Comparison of ENCODE assay signal across 1 cellular context in the genomic region with DNA sequence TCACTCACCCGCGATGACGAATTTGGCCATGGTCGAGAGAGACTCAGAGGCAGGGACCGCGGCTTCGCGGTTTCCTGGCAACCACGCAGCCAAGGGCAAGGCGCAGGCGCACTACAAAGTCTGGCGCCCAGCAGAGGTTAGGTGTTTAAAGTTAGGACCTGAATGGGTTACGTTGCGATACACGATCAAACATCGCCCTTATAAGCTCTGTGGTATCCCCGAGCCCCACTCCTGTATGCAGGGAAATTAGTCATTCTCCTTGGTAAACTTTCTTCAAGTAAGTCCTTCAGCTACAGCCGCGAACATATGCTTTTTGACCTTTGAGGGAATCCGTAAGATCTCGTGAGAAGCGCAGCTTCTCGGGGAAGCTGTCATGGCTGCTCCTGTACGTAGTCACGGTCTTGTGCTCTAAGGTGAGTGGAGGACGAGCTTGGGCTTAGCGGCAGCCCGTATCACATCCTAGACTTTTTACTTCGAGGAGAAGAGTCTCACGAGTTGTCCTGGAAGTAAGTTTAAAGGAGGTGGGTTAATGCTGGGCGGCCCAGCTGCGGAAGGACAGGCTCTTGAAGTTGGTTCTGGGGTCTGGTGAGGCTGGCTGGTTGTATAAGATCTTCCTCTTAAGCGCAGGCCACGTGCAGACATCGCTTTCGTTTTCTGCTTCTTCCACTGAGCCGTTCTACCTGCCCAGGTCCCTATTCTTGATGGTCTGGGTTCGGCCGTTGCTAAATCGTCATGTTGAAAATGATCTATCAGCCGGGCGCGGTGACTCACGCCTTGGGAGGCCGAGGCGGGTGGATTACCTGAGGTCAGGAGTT.
TF ChIP-seq lines count a peak whose summit lies in the region.

A gene (plus strand): TSS at position 365 of the 815 bp plus-strand sequence. CDS start 1,088 bp downstream, outside the sequence.
A gene (minus strand): TSS at position 87 of the 815 bp plus-strand sequence. CDS start 57 bp downstream, at position 30.

TF ChIP-seq in K562, 482 proteins besides CTCF, POLR2A, EP300 and RAD21 (continued from another document):
- no peak for TF ChIP-seq ZNF583 (CRISPR knock-in tag; IDR thresholded peaks at IDR 0.05)
- no peak for TF ChIP-seq NR1H2 (CRISPR knock-in tag; IDR thresholded peaks at IDR 0.05)
- no peak for TF ChIP-seq MEF2A (IDR thresholded peaks at IDR 0.05; ENCODE audit: control insufficient read depth, low read depth, low read length)
- TF ChIP-seq, protein P1, sequence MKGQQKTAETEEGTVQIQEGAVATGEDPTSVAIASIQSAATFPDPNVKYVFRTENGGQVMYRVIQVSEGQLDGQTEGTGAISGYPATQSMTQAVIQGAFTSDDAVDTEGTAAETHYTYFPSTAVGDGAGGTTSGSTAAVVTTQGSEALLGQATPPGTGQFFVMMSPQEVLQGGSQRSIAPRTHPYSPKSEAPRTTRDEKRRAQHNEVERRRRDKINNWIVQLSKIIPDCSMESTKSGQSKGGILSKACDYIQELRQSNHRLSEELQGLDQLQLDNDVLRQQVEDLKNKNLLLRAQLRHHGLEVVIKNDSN (CRISPR knock-in tag; IDR thresholded peaks at IDR 0.05): no peak; the same call in 1 of the 2 replicates
- TF ChIP-seq BRF1 (IDR thresholded peaks at IDR 0.05; ENCODE audit: borderline replicate concordance, extremely low read depth, insufficient read length): no peak
- TF ChIP-seq, protein P2, sequence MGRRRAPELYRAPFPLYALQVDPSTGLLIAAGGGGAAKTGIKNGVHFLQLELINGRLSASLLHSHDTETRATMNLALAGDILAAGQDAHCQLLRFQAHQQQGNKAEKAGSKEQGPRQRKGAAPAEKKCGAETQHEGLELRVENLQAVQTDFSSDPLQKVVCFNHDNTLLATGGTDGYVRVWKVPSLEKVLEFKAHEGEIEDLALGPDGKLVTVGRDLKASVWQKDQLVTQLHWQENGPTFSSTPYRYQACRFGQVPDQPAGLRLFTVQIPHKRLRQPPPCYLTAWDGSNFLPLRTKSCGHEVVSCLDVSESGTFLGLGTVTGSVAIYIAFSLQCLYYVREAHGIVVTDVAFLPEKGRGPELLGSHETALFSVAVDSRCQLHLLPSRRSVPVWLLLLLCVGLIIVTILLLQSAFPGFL (CRISPR knock-in tag; IDR thresholded peaks at IDR 0.05): no peak
- TF ChIP-seq, protein P3, sequence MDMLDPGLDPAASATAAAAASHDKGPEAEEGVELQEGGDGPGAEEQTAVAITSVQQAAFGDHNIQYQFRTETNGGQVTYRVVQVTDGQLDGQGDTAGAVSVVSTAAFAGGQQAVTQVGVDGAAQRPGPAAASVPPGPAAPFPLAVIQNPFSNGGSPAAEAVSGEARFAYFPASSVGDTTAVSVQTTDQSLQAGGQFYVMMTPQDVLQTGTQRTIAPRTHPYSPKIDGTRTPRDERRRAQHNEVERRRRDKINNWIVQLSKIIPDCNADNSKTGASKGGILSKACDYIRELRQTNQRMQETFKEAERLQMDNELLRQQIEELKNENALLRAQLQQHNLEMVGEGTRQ (CRISPR knock-in tag; IDR thresholded peaks at IDR 0.05): no peak
- no peak for TF ChIP-seq BDP1 (IDR thresholded peaks at IDR 0.05; ENCODE audit: insufficient read depth, insufficient read length)
- peak; percentile 59 for TF ChIP-seq GABPB1 (CRISPR knock-in tag; IDR thresholded peaks at IDR 0.05)
- no peak for TF ChIP-seq MAFG (tag; conservative IDR thresholded peaks at IDR 0.05)
- no peak for TF ChIP-seq PHB2 (IDR thresholded peaks at IDR 0.05; ENCODE audit: low read depth)
- no peak for TF ChIP-seq NCOA6 (IDR thresholded peaks at IDR 0.05)
